Comparison of ENCODE assay signal across 23 cellular contexts in genomic region chr2:10103179-10103578, GRCh38.
"Had no signal": no experiment of that assay in that cellular context is flagged by ENCODE, and none has a peak within 500 bp of the region (broad histone marks: within the 10 kb centered on the region; RNA-seq: fewer than 3 reads in every experiment).

No MANE protein-coding gene starts in this region.

- H3K36me3 ChIP-seq: brain microvascular endothelial cell, neural progenitor cell, prostate gland, right lobe of liver, suprapubic skin had no signal

- H3K4me1 ChIP-seq: neural progenitor cell, prostate gland, suprapubic skin had no signal

- H3K27ac ChIP-seq: brain microvascular endothelial cell, dorsolateral prefrontal cortex, hepatocyte, neural progenitor cell, prostate gland, right lobe of liver, suprapubic skin had no signal

- DNase-seq: activated CD4-positive, alpha-beta T cell treated with anti-CD3 and anti-CD28 coated beads, Interleukin-2, amount 50 U/mL, for 1 hour; activated CD4-positive, CD25-positive, alpha-beta regulatory T cell treated with anti-CD3 and anti-CD28 coated beads, Interleukin-2, amount 50 U/mL, for 72 hours; activated CD8-positive, alpha-beta memory T cell treated with anti-CD3 and anti-CD28 coated beads for 24 hours; activated CD8-positive, alpha-beta memory T cell treated with anti-CD3 and anti-CD28 coated beads, Interleukin-2, amount 50 U/mL, for 48 hours; activated effector memory CD4-positive, alpha-beta T cell treated with anti-CD3 and anti-CD28 coated beads, Interleukin-2, amount 50 U/mL, for 16 hours; activated naive CD4-positive, alpha-beta T cell treated with anti-CD3 and anti-CD28 coated beads, Interleukin-2, amount 50 U/mL, for 16 hours; activated T-cell treated with anti-CD3 and anti-CD28 coated beads, Interleukin-2, amount 50 U/mL, for 72 hours; aorta; brain microvascular endothelial cell; central memory CD4-positive, alpha-beta T cell; dorsolateral prefrontal cortex; mesenchymal stem cell; mucosa of descending colon; naive thymus-derived CD4-positive, alpha-beta T cell; right lobe of liver; small intestine; stimulated activated CD4-positive, alpha-beta T cell treated with anti-CD3 and anti-CD28 coated beads, Interleukin-4, amount 100 ng/mL, for 1 hour; stimulated activated naive CD8-positive, alpha-beta T cell treated with anti-CD3 and anti-CD28 coated beads, Interleukin-15, amount 100 ng/mL, for 72 hours; trophoblast cell had no signal

- H3K9ac ChIP-seq: neural progenitor cell had no signal

- H3K79me2 ChIP-seq: hepatocyte had no signal

- ATAC-seq: activated T-cell treated with anti-CD3 and anti-CD28 coated beads, Interleukin-2, amount 50 U/mL, for 72 hours; mucosa of descending colon; naive thymus-derived CD4-positive, alpha-beta T cell; right lobe of liver; stimulated activated naive CD8-positive, alpha-beta T cell treated with anti-CD3 and anti-CD28 coated beads, Interleukin-15, amount 100 ng/mL, for 72 hours had no signal

- H3K4me2 ChIP-seq: hepatocyte, neural progenitor cell had no signal

- H3K4me3 ChIP-seq: dorsolateral prefrontal cortex, hepatocyte, mucosa of descending colon, neural progenitor cell, prostate gland, right lobe of liver, suprapubic skin had no signal

- H2AFZ ChIP-seq: hepatocyte, neural progenitor cell had no signal

- H3K27me3 ChIP-seq: brain microvascular endothelial cell, dorsolateral prefrontal cortex, hepatocyte, neural progenitor cell, right lobe of liver, suprapubic skin had no signal

- H3K9me3 ChIP-seq: mucosa of descending colon, prostate gland, right lobe of liver, suprapubic skin had no signal
